8 cellular contexts compared by ENCODE assay signal in genomic region chr9:128068656-128069221, GRCh38. TPM values are rescaled to one million over a fixed set of nuclear protein-coding genes. Genes with fewer than 3 reads are reported as not detected.
A peak's percentile ranks its signal among the peaks of the same experiment; 100 is the strongest.
DNase-seq lines count a peak whose midpoint lies in the region; ATAC-seq, FAIRE-seq and TF ChIP-seq lines count a peak whose summit lies in the region.

No MANE protein-coding gene starts in this region.

- no peak for FAIRE-seq in keratinocyte (lab: Jason Lieb, UNC)

- peaks cover 50% of the 10 kb centered on the region for H3K79me2 ChIP-seq in keratinocyte (ENCODE audit: control insufficient read depth, insufficient read depth, low read length)

- H3K4me1 ChIP-seq in A673 (ENCODE audit: insufficient read depth, low read length, poor library complexity, severe bottlenecking) (peaks cover 47% of the 10 kb centered on the region), keratinocyte (ENCODE audit: control insufficient read depth, extremely low read depth, insufficient read depth, low read length) (peaks cover 31% of the 10 kb centered on the region)

- peak overlapping the region; percentile 67 for H2AFZ ChIP-seq in keratinocyte (ENCODE audit: control insufficient read depth, low read length)

- H3K36me3 ChIP-seq in A673 (ENCODE audit: insufficient read depth, low read length, poor library complexity, severe bottlenecking) (no peaks in the 10 kb centered on the region), keratinocyte (ENCODE audit: control insufficient read depth in 2 of 2, extremely low read depth in 1 of 2, insufficient read depth in 2 of 2, low read length in 2 of 2) (no peaks in the 10 kb centered on the region)

- ATAC-seq in activated CD8-positive, alpha-beta T cell treated with anti-CD3 and anti-CD28 coated beads for 36 hours, result no peak
- ATAC-seq in GM21360 (IDR thresholded peaks at IDR 0.05; ENCODE audit: unreplicated experiment), result no peak

- CTCF ChIA-PET in A673 (lab: Charles Lee), result interaction anchor here (0.6 kb wide), 1 partner anchor 361 kb away, joined by 4 read pairs; no protein-coding TSS in a partner anchor
- CTCF ChIA-PET in activated CD8-positive, alpha-beta T cell treated with anti-CD3 and anti-CD28 coated beads for 36 hours (lab: Charles Lee), result interaction anchor here (2.7 kb wide), 1 partner anchor 49 kb away, joined by 12 read pairs; no protein-coding TSS in a partner anchor

- H3K27ac Mint-ChIP-seq in activated CD8-positive, alpha-beta T cell treated with anti-CD3 and anti-CD28 coated beads for 36 hours, result peak overlapping the region; percentile 87

- peaks cover 27% of the 10 kb centered on the region for H3K36me3 Mint-ChIP-seq in activated CD8-positive, alpha-beta T cell treated with anti-CD3 and anti-CD28 coated beads for 36 hours (ENCODE audit: low read depth)

- H3K9ac ChIP-seq in keratinocyte (ENCODE audit: control insufficient read depth, extremely low read depth, insufficient read depth, low read length), result peak overlapping the region; percentile 82

- POLR2A ChIA-PET in A673 (lab: Charles Lee; ENCODE audit: low non-redundant PET), result interaction anchor here (0.6 to 0.7 kb wide), 2 partner anchors 9 to 511 kb away, joined by 3 to 6 read pairs; no protein-coding TSS in a partner anchor
- POLR2A ChIA-PET in activated CD8-positive, alpha-beta T cell treated with anti-CD3 and anti-CD28 coated beads for 36 hours (lab: Charles Lee), result interaction anchor here (1.0 to 2.1 kb wide), 5 partner anchors 24 to 90 kb away, joined by 3 to 7 read pairs (median 3); no protein-coding TSS in a partner anchor

- BruUV-seq in A673 (replicated peaks; lab: Mats Ljungman, UMichigan), result no TSS peak

- dilution Hi-C loops in keratinocyte (cut with MboI; ENCODE audit: extremely low pct_ligation_motif_present, low sequenced_read_pairs), result loop anchor here (25.0 kb wide), 1 partner anchor 131 kb away; the partner anchor contains the start of genes DPM2 and PIP5KL1

- no peak for TF ChIP-seq CTCF in A673 (conservative IDR thresholded peaks at IDR 0.05; ENCODE audit: low read depth, low read length)
- TF ChIP-seq CTCF in GM13976 (IDR thresholded peaks at IDR 0.05; ENCODE audit: borderline replicate concordance, control extremely low read depth, extremely low read depth, insufficient read depth, missing control alignments), result no peak
- TF ChIP-seq CTCF in activated CD8-positive, alpha-beta T cell treated with anti-CD3 and anti-CD28 coated beads for 36 hours (IDR thresholded peaks at IDR 0.05), result no peak
- TF ChIP-seq CTCF in keratinocyte (optimal IDR thresholded peaks at IDR 0.05 in 1 of 3, IDR thresholded peaks at IDR 0.05 in 1 of 3, conservative IDR thresholded peaks at IDR 0.05 in 1 of 3; ENCODE audit: extremely low read depth in 1 of 3, insufficient read depth in 2 of 3, low read length in 3 of 3), result no peak

- in situ Hi-C loops in GM13976 (cut with MboI; ENCODE audit: low sequenced_read_pairs, unreplicated experiment), result no loop called here

- DNase-seq in A673 (ENCODE audit: low spot score), result peak; percentile 50
- DNase-seq in GM13976 (ENCODE audit: low spot score), result peak; percentile 10
- no peak for DNase-seq in activated CD8-positive, alpha-beta T cell treated with anti-CD3 and anti-CD28 coated beads for 36 hours
- DNase-seq in keratinocyte (ENCODE audit: low read depth, low spot score), result no peak
- DNase-seq in superior temporal gyrus (ENCODE audit: extremely low spot score), result peak; percentile 28
- no peak for DNase-seq in amniotic stem cell (lab: John Stamatoyannopoulos, UW)
- no peak for DNase-seq in SKM-1 (lab: John Stamatoyannopoulos, UW; ENCODE audit: unreplicated experiment)

- no peaks in the 10 kb centered on the region for H3K9me3 ChIP-seq in A673 (ENCODE audit: low read depth, low read length, poor library complexity, severe bottlenecking)
- H3K9me3 ChIP-seq in keratinocyte (ENCODE audit: control insufficient read depth, low read depth, low read length), result no peaks in the 10 kb centered on the region

- H3K4me1 Mint-ChIP-seq in activated CD8-positive, alpha-beta T cell treated with anti-CD3 and anti-CD28 coated beads for 36 hours (ENCODE audit: low read depth), result peaks cover 51% of the 10 kb centered on the region

- peak overlapping the region; percentile 95 for H3K4me2 ChIP-seq in keratinocyte (ENCODE audit: control insufficient read depth, extremely low read depth, insufficient read depth, low read depth, low read length)

- no peaks in the 10 kb centered on the region for H3K27me3 ChIP-seq in A673 (replicated peaks; ENCODE audit: insufficient read depth, low read depth, low read length, poor library complexity)
- H3K27me3 ChIP-seq in keratinocyte (ENCODE audit: control insufficient read depth, extremely low read depth, insufficient read depth, low read length), result no peaks in the 10 kb centered on the region

- H3K4me3 Mint-ChIP-seq in activated CD8-positive, alpha-beta T cell treated with anti-CD3 and anti-CD28 coated beads for 36 hours, result peak overlapping the region; percentile 96

- H3K4me3 ChIP-seq in A673 (ENCODE audit: low read depth, low read length, poor library complexity, severe bottlenecking) (peak overlapping the region; percentile 94), keratinocyte (ENCODE audit: control insufficient read depth in 2 of 3, extremely low read depth in 1 of 3, insufficient read depth in 2 of 3, low read depth in 1 of 3, low read length in 3 of 3) (peak overlapping the region; percentile 77 to 97 (median 90))

- no peaks in the 10 kb centered on the region for H4K20me1 ChIP-seq in keratinocyte (ENCODE audit: control insufficient read depth, extremely low read depth, insufficient read depth, low read length)

- peaks cover 4% of the 10 kb centered on the region for H3K9me1 ChIP-seq in keratinocyte (ENCODE audit: control insufficient read depth, extremely low read depth, insufficient read depth, low read length)

- intact Hi-C loops in A673 (cut with micrococcal nuclease; ENCODE audit: unreplicated experiment), result loop anchor here (5.0 kb wide), 1 partner anchor 101 kb away; no protein-coding TSS in a partner anchor
- intact Hi-C loops in activated CD8-positive, alpha-beta T cell treated with anti-CD3 and anti-CD28 coated beads for 36 hours (cut with micrococcal nuclease), result loop anchor here (5.0 kb wide), 1 partner anchor 41 kb away; no protein-coding TSS in a partner anchor

- no peaks in the 10 kb centered on the region for H3K27me3 Mint-ChIP-seq in activated CD8-positive, alpha-beta T cell treated with anti-CD3 and anti-CD28 coated beads for 36 hours

- H3K9me3 Mint-ChIP-seq in activated CD8-positive, alpha-beta T cell treated with anti-CD3 and anti-CD28 coated beads for 36 hours, result no peaks in the 10 kb centered on the region

- H3K27ac ChIP-seq in A673 (ENCODE audit: low read depth, low read length, poor library complexity, severe bottlenecking), result peak overlapping the region; percentile 98
- peak overlapping the region; percentile 64 for H3K27ac ChIP-seq in keratinocyte (ENCODE audit: control insufficient read depth, insufficient read depth, low read length)

RNA-seq across cellular contexts. Expression of gene SLC25A25, which starts 0.7 kb away (rescaled TPM):
- total RNA-seq in A673 (2021), result 24.7 and 26.1 TPM in 2 replicates
- 10 to 100 TPM; 12.9 to 14.6 TPM for total RNA-seq in activated CD8-positive, alpha-beta T cell treated with anti-CD3 and anti-CD28 coated beads for 36 hours
- polyA plus RNA-seq in keratinocyte, result 4.1 to 7.9 TPM (median 6.5 TPM) in 3 replicates
- 103 TPM for polyA plus RNA-seq in keratinocyte (2011; ENCODE audit: low read depth)
- 3.0 and 3.5 TPM in 2 replicates for polyA plus RNA-seq in keratinocyte (2011; cell fraction: cytosol; rRNA removed)
- 9.7 and 9.9 TPM in 2 replicates for polyA plus RNA-seq in keratinocyte (2011; cell fraction: nucleus; rRNA removed)
- 4.9 and 20.7 TPM in 2 replicates for polyA plus RNA-seq in keratinocyte (2012; ENCODE audit: low replicate concordance)
- polyA minus RNA-seq in keratinocyte, result 5.3 to 6.5 TPM (median 6.1 TPM) in 3 replicates
- polyA minus RNA-seq in keratinocyte (2011; cell fraction: cytosol; rRNA and poly(A)+ RNA removed), result 8.4 TPM
- 7.2 and 8.0 TPM in 2 replicates for polyA minus RNA-seq in keratinocyte (2011; cell fraction: nucleus; rRNA and poly(A)+ RNA removed)

RNA-seq across cellular contexts. Expression of gene NAIF1, which starts 1.6 kb away (rescaled TPM):
- total RNA-seq in A673 (2021), result 9.3 and 10.8 TPM in 2 replicates
- total RNA-seq in activated CD8-positive, alpha-beta T cell treated with anti-CD3 and anti-CD28 coated beads for 36 hours, result 10 to 100 TPM in 1 of 2 experiments, 1 to 10 TPM in 1; 8.4 to 11.8 TPM
- polyA plus RNA-seq in keratinocyte, result 6.3 to 7.5 TPM (median 7.4 TPM) in 3 replicates
- 7.4 TPM for polyA plus RNA-seq in keratinocyte (2011; ENCODE audit: low read depth)
- 5.9 and 8.1 TPM in 2 replicates for polyA plus RNA-seq in keratinocyte (2011; cell fraction: cytosol; rRNA removed)
- 7.9 and 8.6 TPM in 2 replicates for polyA plus RNA-seq in keratinocyte (2011; cell fraction: nucleus; rRNA removed)
- polyA plus RNA-seq in keratinocyte (2012; ENCODE audit: low replicate concordance), result 7.1 and 10.0 TPM in 2 replicates
- 4.6 to 7.5 TPM (median 5.9 TPM) in 3 replicates for polyA minus RNA-seq in keratinocyte
- polyA minus RNA-seq in keratinocyte (2011; cell fraction: cytosol; rRNA and poly(A)+ RNA removed), result 16.5 TPM
- polyA minus RNA-seq in keratinocyte (2011; cell fraction: nucleus; rRNA and poly(A)+ RNA removed), result 3.4 and 5.4 TPM in 2 replicates

RNA-seq across cellular contexts. Expression of gene PTGES2, which starts 58.8 kb away (rescaled TPM):
- total RNA-seq in A673 (2021), result 120 and 122 TPM in 2 replicates
- 10 to 100 TPM; 40.8 to 49.5 TPM for total RNA-seq in activated CD8-positive, alpha-beta T cell treated with anti-CD3 and anti-CD28 coated beads for 36 hours
- polyA plus RNA-seq in keratinocyte, result 61.3 to 71.3 TPM (median 68.7 TPM) in 3 replicates
- 12.9 TPM for polyA plus RNA-seq in keratinocyte (2011; ENCODE audit: low read depth)
- 40.6 and 68.8 TPM in 2 replicates for polyA plus RNA-seq in keratinocyte (2011; cell fraction: cytosol; rRNA removed)
- 71.2 and 78.4 TPM in 2 replicates for polyA plus RNA-seq in keratinocyte (2011; cell fraction: nucleus; rRNA removed)
- 26.6 and 60.0 TPM in 2 replicates for polyA plus RNA-seq in keratinocyte (2012; ENCODE audit: low replicate concordance)
- 48.2 to 64.8 TPM (median 49.7 TPM) in 3 replicates for polyA minus RNA-seq in keratinocyte
- polyA minus RNA-seq in keratinocyte (2011; cell fraction: cytosol; rRNA and poly(A)+ RNA removed), result 79.8 TPM
- polyA minus RNA-seq in keratinocyte (2011; cell fraction: nucleus; rRNA and poly(A)+ RNA removed), result 30.1 and 30.7 TPM in 2 replicates

Comparison
In these comparisons a context has a peak if more than half of its experiments do, and no peak if none do; other contexts are left out.
1. DNase-seq: peak in A673 (single experiment), GM13976 (single experiment) and superior temporal gyrus (single experiment); none in activated CD8-positive, alpha-beta T cell treated with anti-CD3 and anti-CD28 coated beads for 36 hours (single experiment), keratinocyte (single experiment), amniotic stem cell (single experiment) and SKM-1 (single experiment).